Comparison of ENCODE assay signal across 27 cellular contexts in genomic region chr13:89169951-89170350, GRCh38.
"Had no signal": no experiment of that assay in that cellular context is flagged by ENCODE, and none has a peak within 500 bp of the region (broad histone marks: within the 10 kb centered on the region; RNA-seq: fewer than 3 reads in every experiment).

No MANE protein-coding gene starts in this region.

- FAIRE-seq: frontal cortex had no signal

- H3K4me3 ChIP-seq: adrenal gland, body of pancreas, colonic mucosa had no signal

- H3K4me1 ChIP-seq: adrenal gland, body of pancreas, colonic mucosa had no signal

- DNase-seq: activated CD4-positive, alpha-beta memory T cell treated with anti-CD3 and anti-CD28 coated beads for 36 hours; activated CD4-positive, alpha-beta T cell treated with anti-CD3 and anti-CD28 coated beads for 36 hours; activated CD4-positive, alpha-beta T cell treated with anti-CD3 and anti-CD28 coated beads, Interleukin-2, amount 10 ng/mL, durations not matched to agents 24 days and 14 days; activated CD4-positive, CD25-positive, alpha-beta regulatory T cell; activated CD4-positive, CD25-positive, alpha-beta regulatory T cell treated with anti-CD3 and anti-CD28 coated beads, Interleukin-2, amount 50 U/mL, for 72 hours; activated CD8-positive, alpha-beta memory T cell treated with anti-CD3 and anti-CD28 coated beads, Interleukin-2, amount 10 ng/mL, durations not matched to agents 7 days and 5 days; activated CD8-positive, alpha-beta memory T cell treated with anti-CD3 and anti-CD28 coated beads, Interleukin-2, amount 50 U/mL, for 4 hours; activated CD8-positive, alpha-beta T cell treated with anti-CD3 and anti-CD28 coated beads, Interleukin-2, amount 10 ng/mL, durations not matched to agents 7 days and 5 days; activated effector memory CD4-positive, alpha-beta T cell treated with anti-CD3 and anti-CD28 coated beads, Interleukin-2, amount 50 U/mL, for 16 hours; activated naive CD4-positive, alpha-beta T cell treated with anti-CD3 and anti-CD28 coated beads for 36 hours; activated naive CD8-positive, alpha-beta T cell treated with anti-CD3 and anti-CD28 coated beads for 36 hours; activated naive CD8-positive, alpha-beta T cell treated with anti-CD3 and anti-CD28 coated beads, Interleukin-2, amount 50 U/mL, for 24 hours; activated T-cell treated with anti-CD3 and anti-CD28 coated beads, Interleukin-2, amount 50 U/mL, for 1 hour; activated T-cell treated with anti-CD3 and anti-CD28 coated beads, Interleukin-2, amount 50 U/mL, for 48 hours; adrenal gland; amygdala; aorta; body of pancreas; central memory CD4-positive, alpha-beta T cell; cerebellar nuclear complex; colonic mucosa; effector memory CD4-positive, alpha-beta T cell; endodermal cell; foreskin fibroblast; head of caudate nucleus; T1000 had no signal

- H3K27me3 ChIP-seq: adrenal gland, body of pancreas, colonic mucosa had no signal

- H3K27ac ChIP-seq: adrenal gland, body of pancreas, colonic mucosa had no signal

- H3K9me3 ChIP-seq: adrenal gland, body of pancreas, colonic mucosa had no signal

- H3K36me3 ChIP-seq: adrenal gland, colonic mucosa had no signal
